In genomic region chr1:6245086-6245868, GRCh38 we compare ENCODE assay signal across 1 cellular context.
TF ChIP-seq lines count a peak whose summit lies in the region.

No MANE protein-coding gene starts in this region.

TF ChIP-seq in GM23338, 12 proteins besides CTCF, POLR2A, EP300 and RAD21 (continued from another document):
- peak; percentile 98 for TF ChIP-seq REST (IDR thresholded peaks at IDR 0.05; ENCODE audit: unreplicated experiment)
- peak; percentile 67 for TF ChIP-seq CREB1 (CRISPR knock-in tag; IDR thresholded peaks at IDR 0.05; ENCODE audit: low read depth)
- no peak for TF ChIP-seq ETS1 (IDR thresholded peaks at IDR 0.05)
TF ChIP-seq in GM23338: peak in this region for 2.
